1 cellular context compared by ENCODE assay signal in the genomic region with DNA sequence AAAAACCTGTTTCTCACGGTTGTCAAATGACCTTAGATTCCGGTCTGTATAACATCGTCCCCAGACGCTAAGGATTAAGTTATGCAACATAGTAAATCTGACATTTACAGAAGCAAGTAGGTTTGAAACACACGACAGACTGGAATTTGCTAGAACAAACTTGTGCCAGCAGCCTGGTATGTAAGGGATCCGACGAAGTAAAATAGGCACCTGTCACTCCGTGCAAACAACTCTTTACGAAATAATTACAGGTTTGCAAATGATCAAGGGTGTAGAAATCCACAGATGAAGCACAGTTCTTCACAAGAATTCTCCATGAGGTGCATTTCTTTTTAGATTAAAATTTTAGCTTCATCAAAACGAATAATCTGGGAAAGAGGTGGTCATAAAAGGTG.
TF ChIP-seq lines count a peak whose summit lies in the region.

No MANE protein-coding gene starts in this region.

TF ChIP-seq in WTC11, 78 proteins besides CTCF, POLR2A, EP300 and RAD21 (continued from another document):
- TF ChIP-seq, protein P1, sequence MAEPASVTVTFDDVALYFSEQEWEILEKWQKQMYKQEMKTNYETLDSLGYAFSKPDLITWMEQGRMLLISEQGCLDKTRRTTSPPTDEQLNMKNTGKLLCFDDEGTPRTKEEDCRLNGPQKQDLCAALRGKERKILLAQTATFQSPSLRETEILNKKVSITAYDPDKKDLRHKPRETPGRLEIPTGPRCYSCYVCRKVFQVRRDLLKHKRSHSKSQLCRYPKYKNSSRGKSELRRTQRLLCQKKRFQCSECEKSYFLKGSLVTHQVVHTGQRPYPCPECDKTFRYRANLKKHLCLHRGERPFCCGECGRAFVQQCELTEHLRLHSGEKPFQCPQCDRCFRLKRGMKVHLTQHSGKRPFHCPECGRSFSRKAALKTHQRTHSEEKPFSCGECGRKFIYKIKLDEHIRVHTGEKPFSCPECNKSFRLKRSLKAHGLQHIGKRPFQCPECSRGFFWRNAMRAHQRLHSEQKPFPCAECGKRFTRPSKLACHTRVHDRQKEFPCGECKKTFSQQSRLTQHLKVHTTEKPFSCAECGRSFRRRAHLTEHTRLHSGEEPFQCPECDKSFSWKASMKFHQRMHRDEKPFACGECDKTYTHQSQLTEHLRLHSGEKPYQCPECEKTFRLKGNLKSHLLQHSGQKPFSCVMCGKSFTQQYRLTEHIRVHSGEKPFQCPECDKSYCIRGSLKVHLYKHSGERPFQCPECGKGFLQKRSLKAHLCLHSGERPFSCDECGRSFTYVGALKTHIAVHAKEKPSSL (CRISPR knock-in tag; conservative IDR thresholded peaks at IDR 0.05): no peak
- no peak for TF ChIP-seq ZNF671 (CRISPR knock-in tag; IDR thresholded peaks at IDR 0.05)
- no peak for TF ChIP-seq GABPB1 (CRISPR knock-in tag; IDR thresholded peaks at IDR 0.05)
- no peak for TF ChIP-seq PREB (CRISPR knock-in tag; IDR thresholded peaks at IDR 0.05; ENCODE audit: borderline replicate concordance)
- TF ChIP-seq ZNF396 (CRISPR knock-in tag; IDR thresholded peaks at IDR 0.05; ENCODE audit: borderline replicate concordance): no peak
- TF ChIP-seq GRHL2 (CRISPR knock-in tag; IDR thresholded peaks at IDR 0.05; ENCODE audit: insufficient replicate concordance, severe bottlenecking): no peak
- no peak for TF ChIP-seq ZNF512 (CRISPR knock-in tag; IDR thresholded peaks at IDR 0.05; ENCODE audit: borderline replicate concordance)
- TF ChIP-seq MYBL2 (CRISPR knock-in tag; IDR thresholded peaks at IDR 0.05): no peak
- TF ChIP-seq ZNF263 (CRISPR knock-in tag; IDR thresholded peaks at IDR 0.05; ENCODE audit: low read depth): no peak
- TF ChIP-seq GTF2I (CRISPR knock-in tag; conservative IDR thresholded peaks at IDR 0.05): no peak
TF ChIP-seq in WTC11: peak in this region for 0.
